Comparison of ENCODE assay signal across 9 cellular contexts in genomic region chr2:157784169-157784822, GRCh38.
DNase-seq lines count a peak whose midpoint lies in the region; ATAC-seq, FAIRE-seq and TF ChIP-seq lines count a peak whose summit lies in the region.
"Had no signal": no experiment of that assay in that cellular context is flagged by ENCODE, and none has a peak within 500 bp of the region (broad histone marks: within the 10 kb centered on the region; RNA-seq: fewer than 3 reads in every experiment).

No MANE protein-coding gene starts in this region.

- no peaks in the 10 kb centered on the region for H4K20me1 ChIP-seq in HepG2 (ENCODE audit: insufficient read depth, low read length)

- H3K27ac ChIP-seq in brain microvascular endothelial cell (peak overlapping the region; percentile 34), HepG2 (ENCODE audit: extremely low read length, insufficient read depth, low read length) (no peak overlapping the region)

- POLR2A ChIA-PET in HepG2 (lab: Yijun Ruan, JAX): no interaction called here

- TF ChIP-seq POLR2A in HepG2 (IDR thresholded peaks at IDR 0.05; ENCODE audit: insufficient read depth in 1 of 2, low read depth in 2 of 2, low read length in 2 of 2): no peak

- H3K4me3 ChIP-seq in brain microvascular endothelial cell (ENCODE audit: low read depth, low read length): no peak overlapping the region
- no peak overlapping the region for H3K4me3 ChIP-seq in HepG2 (replicated peaks in 1 of 3; ENCODE audit: insufficient read depth in 1 of 3, low read depth in 2 of 3, low read length in 3 of 3)

- WGBS in HepG2 (ENCODE audit: low lambda C conversion rate): 85% methylated on average over 11 of the region's 11 CpGs

- no peaks in the 10 kb centered on the region for H3K27me3 ChIP-seq in brain microvascular endothelial cell (replicated peaks)
- no peaks in the 10 kb centered on the region for H3K27me3 ChIP-seq in HepG2 (ENCODE audit: control insufficient read depth in 1 of 2, insufficient read depth in 2 of 2, low read length in 2 of 2)

- intact Hi-C loops in HepG2 (cut with micrococcal nuclease; ENCODE audit: unreplicated experiment): loop anchor here (5.0 kb wide), 1 partner anchor 53 kb away; no protein-coding TSS in a partner anchor

- no peak overlapping the region for H3K9ac ChIP-seq in HepG2 (ENCODE audit: insufficient read depth, low read depth, low read length)

- in situ Hi-C loops in brain microvascular endothelial cell (cut with HindIII; ENCODE audit: low pct_ligation_motif_present, low sequenced_read_pairs): loop anchor here (25.0 kb wide), 1 partner anchor 228 kb away; no protein-coding TSS in a partner anchor
- in situ Hi-C loops in HepG2 (cut with HindIII; ENCODE audit: extremely low pct_ligation_motif_present, low pct_unique_long_range_greater_than_20kb): no loop called here

- H2AFZ ChIP-seq in HepG2 (ENCODE audit: low read length): no peak overlapping the region

- no peak for TF ChIP-seq RAD21 in HepG2 (CRISPR knock-in tag; IDR thresholded peaks at IDR 0.05)

- TF ChIP-seq CTCF in brain microvascular endothelial cell (IDR thresholded peaks at IDR 0.05; ENCODE audit: low read depth, low read length, missing control alignments) (no peak), HepG2 (CRISPR knock-in tag; IDR thresholded peaks at IDR 0.05) (no peak)

- peak; percentile 8 for DNase-seq in stimulated activated CD4-positive, alpha-beta T cell treated with anti-CD3 and anti-CD28 coated beads, Interleukin-15, amount 100 ng/mL, for 24 hours
- no peak for DNase-seq in stimulated activated CD4-positive, alpha-beta T cell treated with anti-CD3 and anti-CD28 coated beads, Interleukin-2, amount 100 ng/mL, for 48 hours
- DNase-seq in brain microvascular endothelial cell: peak; percentile 64
- DNase-seq in HepG2 (ENCODE audit: low spot score): no peak
- DNase-seq in NCI-H2171 treated with DMSO at 0.1 percent for 48 hours (lab: John Stamatoyannopoulos, UW): no peak
- DNase-seq: NCI-H187 had no signal

- FAIRE-seq in HepG2 (lab: Jason Lieb, UNC): no peak

- peak; percentile 47 for ATAC-seq in HepG2
- no peak for ATAC-seq in GM18909 (IDR thresholded peaks at IDR 0.05; ENCODE audit: poor library complexity, unreplicated experiment)
- ATAC-seq in HG03135 (IDR thresholded peaks at IDR 0.05; ENCODE audit: unreplicated experiment): no peak
- no peak for ATAC-seq in GM21825 (IDR thresholded peaks at IDR 0.05; ENCODE audit: unreplicated experiment)

- no peaks in the 10 kb centered on the region for H3K36me3 ChIP-seq in brain microvascular endothelial cell (replicated peaks)
- peaks cover 2 to 8% of the 10 kb centered on the region in 2 experiments; a peak in 1 of 5 replicates for H3K36me3 ChIP-seq in HepG2 (replicated peaks in 1 of 2; ENCODE audit: control insufficient read depth in 1 of 2, insufficient read depth in 2 of 2, low read length in 2 of 2)

- no peak overlapping the region for H3K4me2 ChIP-seq in HepG2 (ENCODE audit: low read depth, low read length)

- BruUV-seq in HepG2 (replicated peaks; lab: Mats Ljungman, UMichigan): no TSS peak

- CTCF ChIA-PET in HepG2 (lab: Yijun Ruan, JAX; ENCODE audit: low intra/inter-chr PET ratio, low total read pairs): no interaction called here

- TF ChIP-seq EP300 in HepG2 (IDR thresholded peaks at IDR 0.05; ENCODE audit: low read depth in 2 of 2, low read length in 2 of 2): no peak
- no peak for TF ChIP-seq EP300 in HepG2 (CRISPR knock-in tag; IDR thresholded peaks at IDR 0.05; ENCODE audit: borderline replicate concordance)

- peaks cover 47% of the 10 kb centered on the region for H3K4me1 ChIP-seq in HepG2 (ENCODE audit: insufficient read depth, low read length)

- no peaks in the 10 kb centered on the region for H3K9me3 ChIP-seq in HepG2 (ENCODE audit: low read length)

- no peaks in the 10 kb centered on the region for H3K79me2 ChIP-seq in HepG2 (ENCODE audit: insufficient read depth, low read length)

TF ChIP-seq in HepG2, 621 proteins besides CTCF, POLR2A, EP300 and RAD21:
- TF ChIP-seq ZNF891 (CRISPR knock-in tag; IDR thresholded peaks at IDR 0.05): no peak
- TF ChIP-seq ZNF800 (CRISPR knock-in tag; IDR thresholded peaks at IDR 0.05): no peak
- TF ChIP-seq KLF15 (CRISPR knock-in tag; IDR thresholded peaks at IDR 0.05; ENCODE audit: borderline replicate concordance): no peak
- TF ChIP-seq FOXO4 (CRISPR knock-in tag; conservative IDR thresholded peaks at IDR 0.05): 0 out of 2 replicates have a peak, but pooled peaks have one; percentile 21
TF ChIP-seq in HepG2: peak in this region for 1.

Comparison
In these comparisons a context has a peak if more than half of its experiments do, and no peak if none do; other contexts are left out.
1. DNase-seq: peak in stimulated activated CD4-positive, alpha-beta T cell treated with anti-CD3 and anti-CD28 coated beads, Interleukin-15, amount 100 ng/mL, for 24 hours (single experiment) and brain microvascular endothelial cell (single experiment); none in stimulated activated CD4-positive, alpha-beta T cell treated with anti-CD3 and anti-CD28 coated beads, Interleukin-2, amount 100 ng/mL, for 48 hours (0 of 2), HepG2 (single experiment) and NCI-H2171 treated with DMSO at 0.1 percent for 48 hours (single experiment).